1 cellular context compared by ENCODE assay signal in the genomic region with DNA sequence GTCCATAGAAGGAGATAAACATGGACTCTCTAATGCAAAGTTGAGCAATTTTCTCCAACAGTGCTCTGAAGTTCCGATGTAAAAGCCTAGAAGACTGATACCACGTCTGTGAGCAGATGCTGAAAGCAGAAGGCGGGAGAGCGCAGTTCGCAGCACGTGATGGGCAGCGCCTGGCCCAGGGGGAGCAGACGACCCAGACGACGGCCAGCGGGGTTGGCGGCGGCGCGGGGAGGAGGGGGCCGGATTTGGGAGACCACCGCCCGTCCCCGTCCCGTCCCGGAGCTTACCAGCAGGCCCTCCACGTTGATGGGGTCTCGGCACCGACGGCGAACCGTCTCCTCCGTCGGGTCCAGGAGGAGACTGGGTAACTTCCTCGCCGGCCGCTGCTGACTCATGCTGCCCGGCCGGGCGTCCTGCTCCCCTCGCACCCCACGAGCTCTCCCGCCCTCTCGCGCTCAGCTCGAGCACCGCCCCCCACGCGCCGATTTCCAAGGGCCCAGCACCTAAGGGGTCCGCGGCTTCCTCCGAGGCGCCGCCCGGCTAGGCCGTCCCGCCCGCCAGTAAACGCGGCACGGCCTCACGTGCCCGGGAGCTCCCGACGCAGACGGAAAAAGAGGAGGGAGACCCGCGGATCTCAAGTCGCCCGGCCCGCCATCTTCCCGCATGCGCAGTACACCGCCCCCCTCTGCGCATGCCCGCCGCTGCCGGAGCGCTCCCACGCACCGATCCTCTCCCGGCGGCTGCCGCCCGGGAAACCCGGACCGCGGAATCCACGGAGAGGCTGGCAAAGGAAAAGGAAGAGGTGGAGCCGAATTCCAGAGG.
A peak's percentile ranks its signal among the peaks of the same experiment; 100 is the strongest.
TF ChIP-seq lines count a peak whose summit lies in the region.

A gene with protein sequence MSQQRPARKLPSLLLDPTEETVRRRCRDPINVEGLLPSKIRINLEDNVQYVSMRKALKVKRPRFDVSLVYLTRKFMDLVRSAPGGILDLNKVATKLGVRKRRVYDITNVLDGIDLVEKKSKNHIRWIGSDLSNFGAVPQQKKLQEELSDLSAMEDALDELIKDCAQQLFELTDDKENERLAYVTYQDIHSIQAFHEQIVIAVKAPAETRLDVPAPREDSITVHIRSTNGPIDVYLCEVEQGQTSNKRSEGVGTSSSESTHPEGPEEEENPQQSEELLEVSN (minus strand): TSS at position 677 of the 822 bp plus-strand sequence. CDS start 282 bp downstream, at position 395.

TF ChIP-seq in K562, 482 proteins besides CTCF, POLR2A, EP300 and RAD21 (continued from another document and continues in another):
- TF ChIP-seq MYBL2 (IDR thresholded peaks at IDR 0.05; ENCODE audit: low read depth) (no peak), MYBL2 (CRISPR knock-in tag; IDR thresholded peaks at IDR 0.05; ENCODE audit: borderline replicate concordance) (peak; percentile 38; the same call in 1 of the 2 replicates), TBP (optimal IDR thresholded peaks at IDR 0.05; ENCODE audit: low read depth, low read length) (peak; percentile 72), ZNF121 (CRISPR knock-in tag; conservative IDR thresholded peaks at IDR 0.05) (peak; percentile 46; the same call in 1 of the 2 replicates), ZZZ3 (IDR thresholded peaks at IDR 0.05) (no peak), ZNF165 (CRISPR knock-in tag; IDR thresholded peaks at IDR 0.05; ENCODE audit: borderline replicate concordance) (no peak), NFXL1 (CRISPR knock-in tag; IDR thresholded peaks at IDR 0.05) (no peak), CHD2 (IDR thresholded peaks at IDR 0.05; ENCODE audit: low read depth, low read length) (no peak), EZH2 (IDR thresholded peaks at IDR 0.05; ENCODE audit: borderline replicate concordance, low read depth, low read length) (no peak), GABPB1 (CRISPR knock-in tag; IDR thresholded peaks at IDR 0.05) (peak; percentile 85), LCOR (CRISPR knock-in tag; IDR thresholded peaks at IDR 0.05) (peak; percentile 100), BRD4 (IDR thresholded peaks at IDR 0.05) (no peak), NR2F6 (CRISPR knock-in tag; IDR thresholded peaks at IDR 0.05) (no peak), CHD4 (IDR thresholded peaks at IDR 0.05; ENCODE audit: insufficient read depth, insufficient replicate concordance, low read depth, low read length, poor library complexity, severe bottlenecking) (no peak), SIN3B (IDR thresholded peaks at IDR 0.05; ENCODE audit: low read depth) (peak; percentile 78; the same call in 1 of the 2 replicates), U2AF2 (optimal IDR thresholded peaks at IDR 0.05; ENCODE audit: low read depth, low read length) (no peak), NEUROD1 (IDR thresholded peaks at IDR 0.05; ENCODE audit: borderline replicate concordance, low read depth, low read length, partially characterized antibody) (peak; percentile 100), SMAD3 (CRISPR knock-in tag; conservative IDR thresholded peaks at IDR 0.05) (peak; percentile 41; the same call in 1 of the 2 replicates), KAT8 (IDR thresholded peaks at IDR 0.05; ENCODE audit: low read depth) (no peak), IRF2 (CRISPR knock-in tag; IDR thresholded peaks at IDR 0.05) (0 out of 2 replicates have a peak, but pooled peaks have one; percentile 68), NFYB (IDR thresholded peaks at IDR 0.05; ENCODE audit: extremely low read depth, insufficient read length) (no peak), MCM2 (IDR thresholded peaks at IDR 0.05; ENCODE audit: low read depth) (no peak), ZFPM2 (CRISPR knock-in tag; IDR thresholded peaks at IDR 0.05) (no peak)
- TF ChIP-seq, protein P1, sequence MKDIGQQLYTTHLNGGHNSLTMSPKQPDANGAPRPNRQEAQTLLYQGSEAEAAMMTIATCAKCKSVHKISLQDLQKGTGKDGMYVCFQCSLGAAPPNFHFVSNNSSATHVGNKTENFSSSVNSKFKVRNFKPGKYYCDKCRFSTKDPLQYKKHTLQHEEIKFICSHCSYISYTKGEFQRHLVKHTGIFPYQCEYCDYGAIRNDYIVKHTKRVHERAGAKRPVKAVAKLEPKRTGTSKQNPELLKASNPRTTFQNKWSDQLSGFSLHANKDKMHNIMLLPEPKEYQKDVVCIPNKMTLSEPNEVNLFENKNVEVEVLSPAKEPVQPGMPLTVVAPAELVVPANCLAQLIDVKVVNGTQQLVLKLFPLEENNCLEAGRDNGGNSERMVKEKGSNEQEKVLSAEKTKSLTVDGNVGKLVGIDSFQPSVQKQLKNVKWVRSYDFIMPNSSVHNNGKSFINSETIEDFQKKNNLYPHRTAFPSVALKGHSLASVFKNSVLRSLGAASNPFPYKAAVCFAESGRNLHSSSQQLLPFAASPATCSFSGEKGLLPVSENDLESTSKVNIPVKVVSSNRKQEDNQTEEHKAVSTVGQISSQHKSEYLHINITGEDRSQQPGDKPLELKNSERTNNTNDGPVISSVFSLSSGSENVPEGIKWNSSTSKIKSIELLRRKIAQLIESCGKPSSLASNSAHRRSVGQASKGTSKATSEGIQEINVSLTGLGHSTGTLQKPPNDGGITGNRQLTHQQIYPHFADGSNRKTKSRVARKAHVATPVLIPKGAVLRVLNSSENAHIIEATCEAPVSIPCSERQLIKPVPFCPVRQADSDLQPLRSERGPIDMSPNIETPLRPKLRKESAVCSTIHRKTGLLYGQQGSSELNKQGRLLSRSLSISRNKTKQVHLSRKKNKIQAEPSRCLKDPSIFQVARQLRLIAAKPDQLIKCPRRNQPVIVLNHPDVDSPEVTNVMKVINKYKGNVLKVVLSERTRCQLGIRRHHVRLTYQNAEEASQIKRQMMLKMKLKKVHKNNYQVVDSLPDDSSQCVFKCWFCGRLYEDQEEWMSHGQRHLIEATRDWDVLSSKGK (CRISPR knock-in tag; IDR thresholded peaks at IDR 0.05): no peak
- TF ChIP-seq, protein P2, sequence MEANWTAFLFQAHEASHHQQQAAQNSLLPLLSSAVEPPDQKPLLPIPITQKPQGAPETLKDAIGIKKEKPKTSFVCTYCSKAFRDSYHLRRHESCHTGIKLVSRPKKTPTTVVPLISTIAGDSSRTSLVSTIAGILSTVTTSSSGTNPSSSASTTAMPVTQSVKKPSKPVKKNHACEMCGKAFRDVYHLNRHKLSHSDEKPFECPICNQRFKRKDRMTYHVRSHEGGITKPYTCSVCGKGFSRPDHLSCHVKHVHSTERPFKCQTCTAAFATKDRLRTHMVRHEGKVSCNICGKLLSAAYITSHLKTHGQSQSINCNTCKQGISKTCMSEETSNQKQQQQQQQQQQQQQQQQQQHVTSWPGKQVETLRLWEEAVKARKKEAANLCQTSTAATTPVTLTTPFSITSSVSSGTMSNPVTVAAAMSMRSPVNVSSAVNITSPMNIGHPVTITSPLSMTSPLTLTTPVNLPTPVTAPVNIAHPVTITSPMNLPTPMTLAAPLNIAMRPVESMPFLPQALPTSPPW (CRISPR knock-in tag; IDR thresholded peaks at IDR 0.05): peak; percentile 91
- TF ChIP-seq, protein P3, sequence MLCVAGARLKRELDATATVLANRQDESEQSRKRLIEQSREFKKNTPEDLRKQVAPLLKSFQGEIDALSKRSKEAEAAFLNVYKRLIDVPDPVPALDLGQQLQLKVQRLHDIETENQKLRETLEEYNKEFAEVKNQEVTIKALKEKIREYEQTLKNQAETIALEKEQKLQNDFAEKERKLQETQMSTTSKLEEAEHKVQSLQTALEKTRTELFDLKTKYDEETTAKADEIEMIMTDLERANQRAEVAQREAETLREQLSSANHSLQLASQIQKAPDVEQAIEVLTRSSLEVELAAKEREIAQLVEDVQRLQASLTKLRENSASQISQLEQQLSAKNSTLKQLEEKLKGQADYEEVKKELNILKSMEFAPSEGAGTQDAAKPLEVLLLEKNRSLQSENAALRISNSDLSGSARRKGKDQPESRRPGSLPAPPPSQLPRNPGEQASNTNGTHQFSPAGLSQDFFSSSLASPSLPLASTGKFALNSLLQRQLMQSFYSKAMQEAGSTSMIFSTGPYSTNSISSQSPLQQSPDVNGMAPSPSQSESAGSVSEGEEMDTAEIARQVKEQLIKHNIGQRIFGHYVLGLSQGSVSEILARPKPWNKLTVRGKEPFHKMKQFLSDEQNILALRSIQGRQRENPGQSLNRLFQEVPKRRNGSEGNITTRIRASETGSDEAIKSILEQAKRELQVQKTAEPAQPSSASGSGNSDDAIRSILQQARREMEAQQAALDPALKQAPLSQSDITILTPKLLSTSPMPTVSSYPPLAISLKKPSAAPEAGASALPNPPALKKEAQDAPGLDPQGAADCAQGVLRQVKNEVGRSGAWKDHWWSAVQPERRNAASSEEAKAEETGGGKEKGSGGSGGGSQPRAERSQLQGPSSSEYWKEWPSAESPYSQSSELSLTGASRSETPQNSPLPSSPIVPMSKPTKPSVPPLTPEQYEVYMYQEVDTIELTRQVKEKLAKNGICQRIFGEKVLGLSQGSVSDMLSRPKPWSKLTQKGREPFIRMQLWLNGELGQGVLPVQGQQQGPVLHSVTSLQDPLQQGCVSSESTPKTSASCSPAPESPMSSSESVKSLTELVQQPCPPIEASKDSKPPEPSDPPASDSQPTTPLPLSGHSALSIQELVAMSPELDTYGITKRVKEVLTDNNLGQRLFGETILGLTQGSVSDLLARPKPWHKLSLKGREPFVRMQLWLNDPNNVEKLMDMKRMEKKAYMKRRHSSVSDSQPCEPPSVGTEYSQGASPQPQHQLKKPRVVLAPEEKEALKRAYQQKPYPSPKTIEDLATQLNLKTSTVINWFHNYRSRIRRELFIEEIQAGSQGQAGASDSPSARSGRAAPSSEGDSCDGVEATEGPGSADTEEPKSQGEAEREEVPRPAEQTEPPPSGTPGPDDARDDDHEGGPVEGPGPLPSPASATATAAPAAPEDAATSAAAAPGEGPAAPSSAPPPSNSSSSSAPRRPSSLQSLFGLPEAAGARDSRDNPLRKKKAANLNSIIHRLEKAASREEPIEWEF (CRISPR knock-in tag; IDR thresholded peaks at IDR 0.05): no peak
- TF ChIP-seq, protein P4, sequence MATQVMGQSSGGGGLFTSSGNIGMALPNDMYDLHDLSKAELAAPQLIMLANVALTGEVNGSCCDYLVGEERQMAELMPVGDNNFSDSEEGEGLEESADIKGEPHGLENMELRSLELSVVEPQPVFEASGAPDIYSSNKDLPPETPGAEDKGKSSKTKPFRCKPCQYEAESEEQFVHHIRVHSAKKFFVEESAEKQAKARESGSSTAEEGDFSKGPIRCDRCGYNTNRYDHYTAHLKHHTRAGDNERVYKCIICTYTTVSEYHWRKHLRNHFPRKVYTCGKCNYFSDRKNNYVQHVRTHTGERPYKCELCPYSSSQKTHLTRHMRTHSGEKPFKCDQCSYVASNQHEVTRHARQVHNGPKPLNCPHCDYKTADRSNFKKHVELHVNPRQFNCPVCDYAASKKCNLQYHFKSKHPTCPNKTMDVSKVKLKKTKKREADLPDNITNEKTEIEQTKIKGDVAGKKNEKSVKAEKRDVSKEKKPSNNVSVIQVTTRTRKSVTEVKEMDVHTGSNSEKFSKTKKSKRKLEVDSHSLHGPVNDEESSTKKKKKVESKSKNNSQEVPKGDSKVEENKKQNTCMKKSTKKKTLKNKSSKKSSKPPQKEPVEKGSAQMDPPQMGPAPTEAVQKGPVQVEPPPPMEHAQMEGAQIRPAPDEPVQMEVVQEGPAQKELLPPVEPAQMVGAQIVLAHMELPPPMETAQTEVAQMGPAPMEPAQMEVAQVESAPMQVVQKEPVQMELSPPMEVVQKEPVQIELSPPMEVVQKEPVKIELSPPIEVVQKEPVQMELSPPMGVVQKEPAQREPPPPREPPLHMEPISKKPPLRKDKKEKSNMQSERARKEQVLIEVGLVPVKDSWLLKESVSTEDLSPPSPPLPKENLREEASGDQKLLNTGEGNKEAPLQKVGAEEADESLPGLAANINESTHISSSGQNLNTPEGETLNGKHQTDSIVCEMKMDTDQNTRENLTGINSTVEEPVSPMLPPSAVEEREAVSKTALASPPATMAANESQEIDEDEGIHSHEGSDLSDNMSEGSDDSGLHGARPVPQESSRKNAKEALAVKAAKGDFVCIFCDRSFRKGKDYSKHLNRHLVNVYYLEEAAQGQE (CRISPR knock-in tag; IDR thresholded peaks at IDR 0.05; ENCODE audit: low read depth): 0 out of 2 replicates have a peak, but pooled peaks have one; percentile 23
- TF ChIP-seq, protein P5, sequence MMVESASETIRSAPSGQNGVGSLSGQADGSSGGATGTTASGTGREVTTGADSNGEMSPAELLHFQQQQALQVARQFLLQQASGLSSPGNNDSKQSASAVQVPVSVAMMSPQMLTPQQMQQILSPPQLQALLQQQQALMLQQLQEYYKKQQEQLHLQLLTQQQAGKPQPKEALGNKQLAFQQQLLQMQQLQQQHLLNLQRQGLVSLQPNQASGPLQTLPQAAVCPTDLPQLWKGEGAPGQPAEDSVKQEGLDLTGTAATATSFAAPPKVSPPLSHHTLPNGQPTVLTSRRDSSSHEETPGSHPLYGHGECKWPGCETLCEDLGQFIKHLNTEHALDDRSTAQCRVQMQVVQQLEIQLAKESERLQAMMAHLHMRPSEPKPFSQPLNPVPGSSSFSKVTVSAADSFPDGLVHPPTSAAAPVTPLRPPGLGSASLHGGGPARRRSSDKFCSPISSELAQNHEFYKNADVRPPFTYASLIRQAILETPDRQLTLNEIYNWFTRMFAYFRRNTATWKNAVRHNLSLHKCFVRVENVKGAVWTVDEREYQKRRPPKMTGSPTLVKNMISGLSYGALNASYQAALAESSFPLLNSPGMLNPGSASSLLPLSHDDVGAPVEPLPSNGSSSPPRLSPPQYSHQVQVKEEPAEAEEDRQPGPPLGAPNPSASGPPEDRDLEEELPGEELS (CRISPR knock-in tag; IDR thresholded peaks at IDR 0.05; ENCODE audit: borderline replicate concordance): peak; percentile 97
- TF ChIP-seq, protein P6, sequence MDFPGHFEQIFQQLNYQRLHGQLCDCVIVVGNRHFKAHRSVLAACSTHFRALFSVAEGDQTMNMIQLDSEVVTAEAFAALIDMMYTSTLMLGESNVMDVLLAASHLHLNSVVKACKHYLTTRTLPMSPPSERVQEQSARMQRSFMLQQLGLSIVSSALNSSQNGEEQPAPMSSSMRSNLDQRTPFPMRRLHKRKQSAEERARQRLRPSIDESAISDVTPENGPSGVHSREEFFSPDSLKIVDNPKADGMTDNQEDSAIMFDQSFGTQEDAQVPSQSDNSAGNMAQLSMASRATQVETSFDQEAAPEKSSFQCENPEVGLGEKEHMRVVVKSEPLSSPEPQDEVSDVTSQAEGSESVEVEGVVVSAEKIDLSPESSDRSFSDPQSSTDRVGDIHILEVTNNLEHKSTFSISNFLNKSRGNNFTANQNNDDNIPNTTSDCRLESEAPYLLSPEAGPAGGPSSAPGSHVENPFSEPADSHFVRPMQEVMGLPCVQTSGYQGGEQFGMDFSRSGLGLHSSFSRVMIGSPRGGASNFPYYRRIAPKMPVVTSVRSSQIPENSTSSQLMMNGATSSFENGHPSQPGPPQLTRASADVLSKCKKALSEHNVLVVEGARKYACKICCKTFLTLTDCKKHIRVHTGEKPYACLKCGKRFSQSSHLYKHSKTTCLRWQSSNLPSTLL (IDR thresholded peaks at IDR 0.05): no peak
- TF ChIP-seq, protein P7, sequence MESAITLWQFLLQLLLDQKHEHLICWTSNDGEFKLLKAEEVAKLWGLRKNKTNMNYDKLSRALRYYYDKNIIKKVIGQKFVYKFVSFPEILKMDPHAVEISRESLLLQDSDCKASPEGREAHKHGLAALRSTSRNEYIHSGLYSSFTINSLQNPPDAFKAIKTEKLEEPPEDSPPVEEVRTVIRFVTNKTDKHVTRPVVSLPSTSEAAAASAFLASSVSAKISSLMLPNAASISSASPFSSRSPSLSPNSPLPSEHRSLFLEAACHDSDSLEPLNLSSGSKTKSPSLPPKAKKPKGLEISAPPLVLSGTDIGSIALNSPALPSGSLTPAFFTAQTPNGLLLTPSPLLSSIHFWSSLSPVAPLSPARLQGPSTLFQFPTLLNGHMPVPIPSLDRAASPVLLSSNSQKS (CRISPR knock-in tag; IDR thresholded peaks at IDR 0.05): no peak
- TF ChIP-seq, protein P8, sequence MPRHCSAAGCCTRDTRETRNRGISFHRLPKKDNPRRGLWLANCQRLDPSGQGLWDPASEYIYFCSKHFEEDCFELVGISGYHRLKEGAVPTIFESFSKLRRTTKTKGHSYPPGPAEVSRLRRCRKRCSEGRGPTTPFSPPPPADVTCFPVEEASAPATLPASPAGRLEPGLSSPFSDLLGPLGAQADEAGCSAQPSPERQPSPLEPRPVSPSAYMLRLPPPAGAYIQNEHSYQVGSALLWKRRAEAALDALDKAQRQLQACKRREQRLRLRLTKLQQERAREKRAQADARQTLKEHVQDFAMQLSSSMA (CRISPR knock-in tag; IDR thresholded peaks at IDR 0.05): 0 out of 2 replicates have a peak, but pooled peaks have one; percentile 12
